Comparison of ENCODE assay signal across 8 cellular contexts in the genomic region with DNA sequence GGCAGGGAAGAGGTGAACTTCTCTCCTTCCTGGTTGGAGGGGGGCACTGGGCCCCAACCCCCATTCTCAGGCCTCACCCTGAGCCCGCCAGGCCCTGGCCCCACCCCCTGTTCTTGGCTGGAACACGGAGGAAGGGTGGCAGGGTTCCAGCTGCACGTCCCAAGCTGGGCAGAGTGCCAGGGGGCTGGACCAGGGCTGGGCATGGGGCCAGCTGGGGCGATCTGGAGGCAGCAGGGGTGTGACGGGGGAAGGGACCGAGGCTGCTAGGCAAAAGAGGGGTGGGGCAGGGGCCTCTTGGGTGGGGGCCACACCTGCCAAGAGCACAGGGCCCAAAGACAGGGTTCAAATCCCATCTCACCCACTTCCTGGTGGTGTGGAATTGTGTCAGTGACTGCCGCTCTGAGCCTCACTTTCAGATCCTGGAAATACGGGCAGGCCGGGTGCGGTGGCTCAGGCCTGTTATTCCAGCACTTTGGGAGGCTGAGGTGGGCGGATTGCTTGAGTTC. TPM values are rescaled to one million over a fixed set of nuclear protein-coding genes. Genes with fewer than 3 reads are reported as not detected.
DNase-seq lines count a peak whose midpoint lies in the region; ATAC-seq and TF ChIP-seq lines count a peak whose summit lies in the region.

No MANE protein-coding gene starts in this region.

- H3K9me3 ChIP-seq in tibial artery, result no peaks in the 10 kb centered on the region

- H3K27ac ChIP-seq in tibial artery, result peak overlapping the region; percentile 93 to 96

- peak; percentile 68 for ATAC-seq in left lobe of liver
- no peak for ATAC-seq in GM18861 (IDR thresholded peaks at IDR 0.05; ENCODE audit: unreplicated experiment)

- H3K4me1 ChIP-seq in tibial artery, result peaks cover 11 to 75% (median 66%) of the 10 kb centered on the region in 4 donors

- no peak overlapping the region for H3K4me3 ChIP-seq in H7 (ENCODE audit: insufficient read depth, low read depth, low read length)
- peak overlapping the region; percentile 67 for H3K4me3 ChIP-seq in choroid plexus epithelial cell (ENCODE audit: low read depth, low read length)
- peak overlapping the region; percentile 61 for H3K4me3 ChIP-seq in tibial artery

- H3K27me3 ChIP-seq in H7 (ENCODE audit: control insufficient read depth, insufficient read depth, low read length) (no peaks in the 10 kb centered on the region; the same call in 1 of the 2 replicates), tibial artery (no peaks in the 10 kb centered on the region)

- TF ChIP-seq CTCF in choroid plexus epithelial cell (conservative IDR thresholded peaks at IDR 0.05; ENCODE audit: low read depth, low read length) (no peak), tibial artery (IDR thresholded peaks at IDR 0.05) (no peak)

- intact Hi-C loops in tibial artery (cut with DNase I; ENCODE audit: low total_unique reads), result no loop called here

- DNase-seq in H7 (peak; percentile 71), NCI-H524 (lab: John Stamatoyannopoulos, UW) (peak; percentile 64 to 92), choroid plexus epithelial cell (ENCODE audit: low read depth) (peak; percentile 94), left lobe of liver (ENCODE audit: low spot score) (peak; percentile 99), tibial artery (peak; percentile 96 to 99)
- DNase-seq in activated CD4-positive, alpha-beta T cell treated with anti-CD3 and anti-CD28 coated beads, Interleukin-2, amount 50 U/mL, for 48 hours, result no peak
- no peak for DNase-seq in activated CD4-positive, alpha-beta T cell treated with anti-CD3 and anti-CD28 coated beads, Interleukin-2, amount 50 U/mL, for 1 hour

- no peaks in the 10 kb centered on the region for H3K36me3 ChIP-seq in H7 (replicated peaks; ENCODE audit: control insufficient read depth, insufficient read depth, low read length)
- peaks cover 7 to 9% (median 9%) of the 10 kb centered on the region in 3 donors for H3K36me3 ChIP-seq in tibial artery

RNA-seq across cellular contexts. Expression of gene HIF3A, which starts 2.2 kb away (rescaled TPM):
- total RNA-seq in H7 (2014; rRNA removed; shearing (Covaris generic)), result 13.2 and 18.0 TPM in 2 replicates
- total RNA-seq in left lobe of liver, result 8.9 TPM

RNA-seq across cellular contexts. Expression of gene PPP5C, which starts 47.8 kb away (rescaled TPM):
- 85.4 and 92.8 TPM in 2 replicates for total RNA-seq in H7 (2014; rRNA removed; shearing (Covaris generic))
- 35.5 TPM for total RNA-seq in left lobe of liver

Comparison
In these comparisons a context has a peak if more than half of its experiments do, and no peak if none do; other contexts are left out.
1. DNase-seq: peak in H7 (single experiment), NCI-H524 (2 of 2), choroid plexus epithelial cell (single experiment), left lobe of liver (single experiment) and tibial artery (2 of 2); none in activated CD4-positive, alpha-beta T cell treated with anti-CD3 and anti-CD28 coated beads, Interleukin-2, amount 50 U/mL, for 48 hours (0 of 2) and activated CD4-positive, alpha-beta T cell treated with anti-CD3 and anti-CD28 coated beads, Interleukin-2, amount 50 U/mL, for 1 hour (single experiment).